In genomic region chr20:11231742-11232141, GRCh38 we compare ENCODE assay signal across 16 cellular contexts.
DNase-seq lines count a peak whose midpoint lies in the region; ATAC-seq, FAIRE-seq and TF ChIP-seq lines count a peak whose summit lies in the region.
"Had no signal": no experiment of that assay in that cellular context is flagged by ENCODE, and none has a peak within 500 bp of the region (broad histone marks: within the 10 kb centered on the region; RNA-seq: fewer than 3 reads in every experiment).

No MANE protein-coding gene starts in this region.

- H4K12ac ChIP-seq in trophoblast cell (ENCODE audit: low read depth, low read length): no peak overlapping the region

- H3K4me3 ChIP-seq in PC-3 (ENCODE audit: low read length): no peak overlapping the region
- H3K4me3 ChIP-seq in trophoblast cell (ENCODE audit: low read depth, low read length): no peak overlapping the region
- no peak overlapping the region for H3K4me3 ChIP-seq in A673 (ENCODE audit: low read depth, low read length, poor library complexity, severe bottlenecking)
- H3K4me3 ChIP-seq: BLaER1, K562 had no signal

- H3K4me1 ChIP-seq in PC-3 (ENCODE audit: insufficient read depth, low read length) (peaks cover 22% of the 10 kb centered on the region), trophoblast cell (ENCODE audit: control insufficient read depth in 1 of 2, insufficient read depth in 2 of 2, low read length in 2 of 2) (peaks cover 2 to 3% of the 10 kb centered on the region in 2 experiments), A673 (ENCODE audit: insufficient read depth, low read length, poor library complexity, severe bottlenecking) (peaks cover 36% of the 10 kb centered on the region)
- H3K4me1 ChIP-seq: BLaER1 had no signal

- H3K14ac ChIP-seq in trophoblast cell (ENCODE audit: low read length): no peak overlapping the region

- H2AFZ ChIP-seq in PC-3 (ENCODE audit: low read length) (no peak overlapping the region), trophoblast cell (ENCODE audit: insufficient read depth, low read length, poor library complexity) (no peak overlapping the region)

- no peak overlapping the region for H3K23ac ChIP-seq in trophoblast cell (ENCODE audit: low read length)

- H3K9me3 ChIP-seq in PC-3 (ENCODE audit: low read length) (no peaks in the 10 kb centered on the region), trophoblast cell (ENCODE audit: insufficient read depth, low read depth, low read length) (no peaks in the 10 kb centered on the region), A673 (ENCODE audit: low read depth, low read length, poor library complexity, severe bottlenecking) (no peaks in the 10 kb centered on the region)
- H3K9me3 ChIP-seq: BLaER1 had no signal

- H3F3A ChIP-seq in PC-3 (ENCODE audit: low read length, unreplicated experiment): no peaks in the 10 kb centered on the region

- WGBS in trophoblast cell (ENCODE audit: extremely low coverage, insufficient coverage, insufficient read length): no CpG with 5 or more reads among the region's 4 CpGs

- H2BK5ac ChIP-seq in trophoblast cell (ENCODE audit: low read depth, low read length, poor library complexity): no peak overlapping the region

- TF ChIP-seq CTCF in PC-3 (conservative IDR thresholded peaks at IDR 0.05; ENCODE audit: low read depth, low read length) (0 out of 2 replicates have a peak, but pooled peaks have one; percentile 17), A673 (conservative IDR thresholded peaks at IDR 0.05; ENCODE audit: low read depth, low read length) (no peak)

- no peaks in the 10 kb centered on the region for H3K27me3 ChIP-seq in PC-3 (ENCODE audit: low read length)
- H3K27me3 ChIP-seq in trophoblast cell (ENCODE audit: insufficient read depth, low read length): no peaks in the 10 kb centered on the region
- no peaks in the 10 kb centered on the region for H3K27me3 ChIP-seq in A673 (replicated peaks; ENCODE audit: insufficient read depth, low read depth, low read length, poor library complexity)
- H3K27me3 ChIP-seq: BLaER1 had no signal

- H3K36me3 ChIP-seq in PC-3 (ENCODE audit: low read depth, low read length) (no peaks in the 10 kb centered on the region), trophoblast cell (ENCODE audit: control insufficient read depth in 1 of 2, insufficient read depth in 2 of 2, low read length in 2 of 2) (no peaks in the 10 kb centered on the region), A673 (ENCODE audit: insufficient read depth, low read length, poor library complexity, severe bottlenecking) (no peaks in the 10 kb centered on the region)
- H3K36me3 ChIP-seq: BLaER1 had no signal

- DNase-seq in PC-3 (no peak), head of caudate nucleus (peak in 33 of 42 donors; percentile 7 to 65 (median 32)), trophoblast cell (no peak), GM19239 (ENCODE audit: insufficient read length, low spot score) (no peak), iPS-NIHi7 (ENCODE audit: extremely low spot score) (no peak), A673 (ENCODE audit: low spot score) (no peak)
- DNase-seq: CD8-positive, alpha-beta memory T cell; GOT3; NCI-H1048; NCI-H1694; NCI-H510A had no signal

- peak overlapping the region; percentile 51 for H2BK12ac ChIP-seq in trophoblast cell (ENCODE audit: low read length)

- H3K9me2 ChIP-seq in PC-3 (replicated peaks; ENCODE audit: low read length): no peaks in the 10 kb centered on the region; the same call in 1 of the 2 replicates

- no peaks in the 10 kb centered on the region for H3K79me1 ChIP-seq in trophoblast cell (ENCODE audit: low read length)

- peak overlapping the region; percentile 19 for H4K91ac ChIP-seq in trophoblast cell (ENCODE audit: low read depth, low read length)

- CTCF ChIA-PET in PC-3 (lab: Charles Lee): no interaction called here
- CTCF ChIA-PET in A673 (lab: Charles Lee): no interaction called here

- no peaks in the 10 kb centered on the region for H4K20me1 ChIP-seq in PC-3 (ENCODE audit: low read length)
- H4K20me1 ChIP-seq: BLaER1 had no signal

- H4K8ac ChIP-seq in trophoblast cell (ENCODE audit: low read depth, low read length): peak overlapping the region; percentile 29

- H2AK5ac ChIP-seq in trophoblast cell (ENCODE audit: low read length): peak overlapping the region; percentile 80

- no TSS peak for BruUV-seq in PC-3 (replicated peaks; lab: Mats Ljungman, UMichigan)
- BruUV-seq in A673 (replicated peaks; lab: Mats Ljungman, UMichigan): no TSS peak

- FAIRE-seq in GM19239 (lab: Jason Lieb, UNC): no peak
- FAIRE-seq: HTR-8/SVneo, K562 had no signal

- no peak overlapping the region for H2BK120ac ChIP-seq in trophoblast cell (ENCODE audit: insufficient read depth, low read length, poor library complexity)

- H3K4me2 ChIP-seq in PC-3 (ENCODE audit: low read length) (no peak overlapping the region), trophoblast cell (ENCODE audit: low read length) (no peak overlapping the region)
- H3K4me2 ChIP-seq: BLaER1 had no signal

- ATAC-seq in GM18867 (IDR thresholded peaks at IDR 0.05; ENCODE audit: unreplicated experiment) (peak; percentile 43), PC-3 (no peak), GM18511 (IDR thresholded peaks at IDR 0.05; ENCODE audit: unreplicated experiment) (no peak)
- ATAC-seq: K562 had no signal

- no peak overlapping the region for H3K4ac ChIP-seq in trophoblast cell (ENCODE audit: low read depth, low read length)

- H3K27ac ChIP-seq in PC-3 (ENCODE audit: low read length) (no peak overlapping the region), trophoblast cell (ENCODE audit: low read depth, low read length) (no peak overlapping the region), A673 (ENCODE audit: low read depth, low read length, poor library complexity, severe bottlenecking) (no peak overlapping the region)
- H3K27ac ChIP-seq: BLaER1 had no signal

- no peaks in the 10 kb centered on the region for H3K79me2 ChIP-seq in PC-3 (ENCODE audit: low read length)
- no peaks in the 10 kb centered on the region for H3K79me2 ChIP-seq in trophoblast cell (ENCODE audit: control insufficient read depth, insufficient read depth, low read length, poor library complexity)

- H3K18ac ChIP-seq in trophoblast cell (ENCODE audit: low read length): peak overlapping the region; percentile 18

- intact Hi-C loops in PC-3 (cut with micrococcal nuclease) (no loop called here), head of caudate nucleus (cut with DNase I) (no loop called here), A673 (cut with micrococcal nuclease; ENCODE audit: unreplicated experiment) (no loop called here)

- POLR2A ChIA-PET in PC-3 (lab: Charles Lee; ENCODE audit: unreplicated experiment) (no interaction called here), A673 (lab: Charles Lee; ENCODE audit: low non-redundant PET) (interaction anchor here (0.5 kb wide), 1 partner anchor 498 kb away, joined by 3 read pairs; no protein-coding TSS in a partner anchor)

- H3K9ac ChIP-seq in PC-3 (ENCODE audit: low read length): no peak overlapping the region
- no peak overlapping the region for H3K9ac ChIP-seq in trophoblast cell (ENCODE audit: low read length)
- H3K9ac ChIP-seq: BLaER1 had no signal

Comparison
In these comparisons a context has a peak if more than half of its experiments do, and no peak if none do; other contexts are left out.
1. DNase-seq: peak in head of caudate nucleus (33 of 42); none in PC-3 (single experiment), trophoblast cell (0 of 2), GM19239 (single experiment), iPS-NIHi7 (single experiment) and A673 (single experiment).